Comparison of ENCODE assay signal across 27 cellular contexts in genomic region chr7:40659231-40659630, GRCh38.
DNase-seq lines count a peak whose midpoint lies in the region; ATAC-seq and TF ChIP-seq lines count a peak whose summit lies in the region.
"Had no signal": no experiment of that assay in that cellular context is flagged by ENCODE, and none has a peak within 500 bp of the region (broad histone marks: within the 10 kb centered on the region; RNA-seq: fewer than 3 reads in every experiment).

No MANE protein-coding gene starts in this region.

- TF ChIP-seq CTCF in heart left ventricle (IDR thresholded peaks at IDR 0.05) (no peak), psoas muscle (IDR thresholded peaks at IDR 0.05) (no peak)

- H3K9me3 ChIP-seq in heart left ventricle (no peaks in the 10 kb centered on the region), psoas muscle (no peaks in the 10 kb centered on the region)
- H3K9me3 ChIP-seq: SJCRH30, spleen had no signal

- H3K4me3 ChIP-seq in heart left ventricle (no peak overlapping the region), psoas muscle (no peak overlapping the region)
- H3K4me3 ChIP-seq: coronary artery, GM12878, SJCRH30, spleen had no signal

- WGBS in heart left ventricle, 4 donors = 32 to 35% (median 34%) methylated on average over 2 of the region's 2 CpGs; no CpG with 5 or more reads in 1 of the 4 donors
- WGBS in psoas muscle, 3 donors = 22 to 28% (median 28%) methylated on average over 2 of the region's 2 CpGs

- no peak for TF ChIP-seq POLR2A in heart left ventricle (IDR thresholded peaks at IDR 0.05)

- intact Hi-C loops in heart left ventricle (cut with DNase I) = no loop called here
- intact Hi-C loops in psoas muscle (cut with DNase I) = no loop called here
- intact Hi-C loops in head of caudate nucleus (cut with DNase I) = no loop called here

- H3K27ac ChIP-seq in heart left ventricle = no peak overlapping the region
- H3K27ac ChIP-seq in psoas muscle = no peak overlapping the region
- H3K27ac ChIP-seq: SJCRH30, spleen had no signal

- DNase-seq in EH (ENCODE audit: low read depth) (peak; percentile 26), RPMI7951 (ENCODE audit: low read depth) (peak; percentile 54), heart left ventricle (peak in 4 of 5 donors; percentile 31 to 50 (median 34)), psoas muscle (no peak), HCEC 1CT (no peak), head of caudate nucleus (no peak)
- DNase-seq in NK-92 treated with Interleukin-12 subunit alpha and Interleukin-12 subunit beta, amount 100 ng/mL, for 24 hours (lab: John Stamatoyannopoulos, UW) = no peak
- DNase-seq: ACHN; activated CD4-positive, alpha-beta T cell treated with anti-CD3 and anti-CD28 coated beads, Interleukin-2, amount 50 U/mL, for 1 hour; activated naive CD4-positive, alpha-beta T cell; activated T-cell treated with anti-CD3 and anti-CD28 coated beads, Interleukin-2, amount 50 U/mL, for 4 hours; DMS79 treated with DMSO at 0.1 percent for 48 hours; effector memory CD8-positive, alpha-beta T cell; GOT3; hippocampal formation; left colon; naive thymus-derived CD8-positive, alpha-beta T cell; NCI-H187 treated with DMSO at 0.1 percent for 48 hours; NCI-H526 treated with DMSO at 0.1 percent for 48 hours; spleen; T1000 had no signal

- H3K36me3 ChIP-seq in heart left ventricle = no peaks in the 10 kb centered on the region
- no peaks in the 10 kb centered on the region for H3K36me3 ChIP-seq in psoas muscle (ENCODE audit: insufficient read depth in 1 of 2, low read depth in 1 of 2)
- H3K36me3 ChIP-seq: SJCRH30, spleen had no signal

- H3K4me1 ChIP-seq in heart left ventricle (peaks cover 0 to 10% (median 0%) of the 10 kb centered on the region in 12 donors), psoas muscle (no peaks in the 10 kb centered on the region)
- H3K4me1 ChIP-seq: SJCRH30, spleen had no signal

- H3K27me3 ChIP-seq in heart left ventricle (no peaks in the 10 kb centered on the region), psoas muscle (ENCODE audit: insufficient read depth in 3 of 3, low read length in 2 of 3) (no peaks in the 10 kb centered on the region)
- H3K27me3 ChIP-seq: SJCRH30, spleen had no signal

- peak; percentile 77 to 89 (median 87) for ATAC-seq in heart left ventricle
- peak in 3 of 4 donors; percentile 51 to 60 (median 60) for ATAC-seq in psoas muscle
- ATAC-seq in GM18909 (IDR thresholded peaks at IDR 0.05; ENCODE audit: poor library complexity, unreplicated experiment) = no peak
- ATAC-seq: activated T-cell treated with anti-CD3 and anti-CD28 coated beads, Interleukin-2, amount 50 U/mL, for 4 hours; effector memory CD8-positive, alpha-beta T cell; GM12878; left colon; naive thymus-derived CD8-positive, alpha-beta T cell; Panc1; WTC11 had no signal

Comparison
In these comparisons a context has a peak if more than half of its experiments do, and no peak if none do; other contexts are left out.
1. DNase-seq: peak in EH (single experiment), RPMI7951 (single experiment) and heart left ventricle (4 of 5); none in psoas muscle (0 of 2), NK-92 treated with Interleukin-12 subunit alpha and Interleukin-12 subunit beta, amount 100 ng/mL, for 24 hours (single experiment), HCEC 1CT (single experiment) and head of caudate nucleus (0 of 42).